In genomic region chr3:190524942-190525341, GRCh38 we compare ENCODE assay signal across 24 cellular contexts.
"Had no signal": no experiment of that assay in that cellular context is flagged by ENCODE, and none has a peak within 500 bp of the region (broad histone marks: within the 10 kb centered on the region; RNA-seq: fewer than 3 reads in every experiment).

No MANE protein-coding gene starts in this region.

- H3K36me3 ChIP-seq: esophagus muscularis mucosa, gastroesophageal sphincter, transverse colon had no signal

- H3K9me3 Mint-ChIP-seq: immature natural killer cell; nephron; stimulated activated naive CD8-positive, alpha-beta T cell treated with anti-CD3 and anti-CD28 coated beads, Interleukin-15, amount 100 ng/mL, for 72 hours had no signal

- H3K27me3 Mint-ChIP-seq: naive B cell; stimulated activated naive B cell treated with anti-CD40 and anti-IgM and Interleukin-4, amounts not matched to agents 10 μg/mL and 1 μg/mL and 100 μg/mL, for 72 hours; stimulated activated naive CD8-positive, alpha-beta T cell treated with anti-CD3 and anti-CD28 coated beads, Interleukin-15, amount 100 ng/mL, for 72 hours had no signal

- ATAC-seq: gastroesophageal sphincter; left cardiac atrium; left ventricle myocardium superior; psoas muscle; sciatic nerve; stimulated activated naive B cell treated with anti-CD40 and anti-IgM and Interleukin-4, amounts not matched to agents 10 μg/mL and 1 μg/mL and 100 μg/mL, for 72 hours; stimulated activated naive CD8-positive, alpha-beta T cell treated with anti-CD3 and anti-CD28 coated beads, Interleukin-15, amount 100 ng/mL, for 72 hours had no signal

- H3K9ac ChIP-seq: parathyroid adenoma had no signal

- H3K4me1 ChIP-seq: gastroesophageal sphincter, parathyroid adenoma, psoas muscle, testis, transverse colon had no signal

- H3K27me3 ChIP-seq: esophagus muscularis mucosa, gastroesophageal sphincter, testis, transverse colon had no signal

- H3K4me1 Mint-ChIP-seq: immature natural killer cell, nephron had no signal

- DNase-seq: effector CD4-positive, alpha-beta T cell; glutamatergic neuron; immature natural killer cell; kidney; left cardiac atrium; left ventricle myocardium superior; mesendoderm; naive B cell; occipital lobe; psoas muscle; retina; stimulated activated CD4-positive, alpha-beta T cell treated with anti-CD3 and anti-CD28 coated beads, Interleukin-2, amount 100 ng/mL, for 24 hours; stimulated activated CD4-positive, alpha-beta T cell treated with anti-CD3 and anti-CD28 coated beads, Interleukin-4, amount 100 ng/mL, for 4 hours; stimulated activated naive B cell treated with anti-CD40 and anti-IgM and Interleukin-4, amounts not matched to agents 10 μg/mL and 1 μg/mL and 100 μg/mL, for 72 hours; stimulated activated naive CD8-positive, alpha-beta T cell treated with anti-CD3 and anti-CD28 coated beads, Interleukin-15, amount 100 ng/mL, for 72 hours; testis; transverse colon had no signal

- H3K27ac Mint-ChIP-seq: immature natural killer cell; nephron; stimulated activated naive B cell treated with anti-CD40 and anti-IgM and Interleukin-4, amounts not matched to agents 10 μg/mL and 1 μg/mL and 100 μg/mL, for 72 hours; stimulated activated naive CD8-positive, alpha-beta T cell treated with anti-CD3 and anti-CD28 coated beads, Interleukin-15, amount 100 ng/mL, for 72 hours had no signal

- H3K27ac ChIP-seq: coronary artery, esophagus muscularis mucosa, gastroesophageal sphincter, parathyroid adenoma, psoas muscle, testis, transverse colon had no signal

- H3K4me3 Mint-ChIP-seq: immature natural killer cell; naive B cell; nephron; stimulated activated naive B cell treated with anti-CD40 and anti-IgM and Interleukin-4, amounts not matched to agents 10 μg/mL and 1 μg/mL and 100 μg/mL, for 72 hours; stimulated activated naive CD8-positive, alpha-beta T cell treated with anti-CD3 and anti-CD28 coated beads, Interleukin-15, amount 100 ng/mL, for 72 hours had no signal

- H3K4me3 ChIP-seq: coronary artery, esophagus muscularis mucosa, gastroesophageal sphincter, lung, psoas muscle, testis, transverse colon had no signal

- H3K9me3 ChIP-seq: esophagus muscularis mucosa, gastroesophageal sphincter, psoas muscle, testis, transverse colon had no signal
